9 cellular contexts compared by ENCODE assay signal in genomic region chr15:75620043-75620775, GRCh38. TPM values are rescaled to one million over a fixed set of nuclear protein-coding genes. Genes with fewer than 3 reads are reported as not detected.
DNase-seq lines count a peak whose midpoint lies in the region; ATAC-seq, FAIRE-seq and TF ChIP-seq lines count a peak whose summit lies in the region.
"Had no signal": no experiment of that assay in that cellular context is flagged by ENCODE, and none has a peak within 500 bp of the region (broad histone marks: within the 10 kb centered on the region; RNA-seq: fewer than 3 reads in every experiment).

No MANE protein-coding gene starts in this region.

- ATAC-seq in GM19455 (IDR thresholded peaks at IDR 0.05; ENCODE audit: unreplicated experiment) (no peak), GM18858 (IDR thresholded peaks at IDR 0.05; ENCODE audit: unreplicated experiment) (no peak)
- ATAC-seq: body of pancreas had no signal

- DNase-seq in CD14-positive monocyte (ENCODE audit: low spot score) (no peak), NCI-H226 (peak; percentile 77), HT-29 (ENCODE audit: low spot score) (no peak), DMS153 treated with DMSO at 0.1 percent for 48 hours (lab: John Stamatoyannopoulos, UW; ENCODE audit: unreplicated experiment) (no peak)

- no peak for TF ChIP-seq CTCF in CD14-positive monocyte (IDR thresholded peaks at IDR 0.05)
- no peak for TF ChIP-seq CTCF in neutrophil (IDR thresholded peaks at IDR 0.05)

- H3K27me3 Mint-ChIP-seq in CD14-positive monocyte (ENCODE audit: low read depth in 3 of 3), result peaks cover 0 to 2% (median 2%) of the 10 kb centered on the region in 3 donors

- H3K4me1 ChIP-seq in neutrophil (ENCODE audit: control insufficient read depth in 1 of 2, insufficient read depth in 1 of 2, low read depth in 1 of 2, low read length in 1 of 2), result peaks cover 18 to 19% of the 10 kb centered on the region in 2 experiments
- H3K4me1 ChIP-seq: body of pancreas had no signal

- H3K9me3 ChIP-seq in neutrophil, result no peaks in the 10 kb centered on the region
- H3K9me3 ChIP-seq: body of pancreas had no signal

- peak overlapping the region; percentile 71 for H3K27ac ChIP-seq in neutrophil
- H3K27ac ChIP-seq: body of pancreas had no signal

- H3K9me3 Mint-ChIP-seq in CD14-positive monocyte, result no peaks in the 10 kb centered on the region

- H3K4me3 Mint-ChIP-seq in CD14-positive monocyte, result peak overlapping the region; percentile 60 to 79

- H3K4me3 ChIP-seq in neutrophil (ENCODE audit: low read depth in 1 of 2, low read length in 1 of 2), result no peak overlapping the region
- H3K4me3 ChIP-seq: body of pancreas had no signal

- peaks cover 31% of the 10 kb centered on the region for H3K4me1 Mint-ChIP-seq in CD14-positive monocyte

- H3K27me3 ChIP-seq in neutrophil, result no peaks in the 10 kb centered on the region
- H3K27me3 ChIP-seq: body of pancreas had no signal

- H3K27ac Mint-ChIP-seq in CD14-positive monocyte, result peak overlapping the region in 6 of 7 donors; percentile 81 to 93 (median 88)

- peaks cover 32 to 41% of the 10 kb centered on the region in 2 donors for H3K36me3 Mint-ChIP-seq in CD14-positive monocyte

- intact Hi-C loops in CD14-positive monocyte (cut with micrococcal nuclease), result no loop called here

- peak; percentile 15 for FAIRE-seq in endometrium (lab: Jason Lieb, UNC)

- peaks cover 23% of the 10 kb centered on the region for H3K36me3 ChIP-seq in neutrophil

RNA-seq across cellular contexts. Expression of gene SNUPN, which starts 5.3 kb away (rescaled TPM):
- 10 to 100 TPM; 29.3 to 31.8 TPM for polyA plus RNA-seq in CD14-positive monocyte
- 27.2 and 30.6 TPM in 2 replicates for total RNA-seq in HT-29 (2014; rRNA removed; shearing (Covaris generic))

RNA-seq across cellular contexts. Expression of gene IMP3, which starts 19.8 kb away (rescaled TPM):
- polyA plus RNA-seq in CD14-positive monocyte, result 100 to 1,000 TPM in 1 of 2 donors, 10 to 100 TPM in 1; 99.3 to 119 TPM
- total RNA-seq in HT-29 (2014; rRNA removed; shearing (Covaris generic)), result 186 and 250 TPM in 2 replicates

RNA-seq across cellular contexts. Expression of gene SNX33, which starts 27.5 kb away (rescaled TPM):
- 1 to 10 TPM; 2.4 TPM for polyA plus RNA-seq in CD14-positive monocyte
- 25.6 and 27.3 TPM in 2 replicates for total RNA-seq in HT-29 (2014; rRNA removed; shearing (Covaris generic))

RNA-seq across cellular contexts. Expression of gene PTPN9, which starts 41.1 kb away (rescaled TPM):
- polyA plus RNA-seq in CD14-positive monocyte, result 10 to 100 TPM; 21.1 to 28.0 TPM
- 22.8 and 28.2 TPM in 2 replicates for total RNA-seq in HT-29 (2014; rRNA removed; shearing (Covaris generic))
